14 cellular contexts compared by ENCODE assay signal in the genomic region with DNA sequence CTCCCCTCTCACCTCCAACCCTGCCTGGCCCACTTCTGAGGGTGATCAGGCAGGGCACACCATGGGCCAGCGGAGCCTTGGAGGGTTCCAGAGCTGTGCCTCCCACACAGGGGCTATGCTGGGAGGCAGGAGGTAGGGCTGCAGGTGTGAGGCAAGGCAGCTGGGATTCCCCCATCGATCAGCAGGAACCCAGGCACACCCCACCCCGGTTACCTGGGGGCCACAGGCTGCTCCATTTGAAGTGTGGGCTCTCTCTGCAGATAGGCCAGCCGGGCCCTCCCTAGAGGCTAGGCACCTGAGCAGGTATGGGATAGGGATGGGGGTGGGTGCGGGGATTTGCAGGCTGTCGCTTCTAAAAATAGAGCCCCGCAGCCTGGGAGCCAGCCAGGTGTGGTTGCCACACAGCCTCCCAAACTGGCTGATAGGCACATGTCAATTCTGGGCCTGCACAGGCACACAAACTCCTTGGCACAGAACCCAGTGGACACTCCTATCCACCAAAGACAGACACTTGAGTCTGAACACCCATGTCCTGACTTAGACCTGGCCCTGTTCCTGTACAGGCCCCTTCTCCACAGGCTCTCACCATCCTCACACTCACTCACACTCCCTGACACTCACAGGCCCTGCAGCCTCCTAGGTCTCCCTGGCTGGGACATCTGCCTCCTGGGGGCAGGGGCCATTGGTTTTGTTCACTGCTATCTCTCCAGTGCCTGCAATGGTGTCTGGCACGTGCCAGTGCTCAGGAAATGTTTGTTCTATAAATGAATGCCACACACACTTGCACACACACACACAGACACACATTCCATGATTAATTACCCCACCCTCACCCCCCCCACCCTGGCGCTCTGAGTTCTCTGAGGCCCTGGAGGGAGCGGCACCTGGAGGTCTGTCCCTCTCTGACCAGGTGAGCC.
A peak's percentile ranks its signal among the peaks of the same experiment; 100 is the strongest.
DNase-seq lines count a peak whose midpoint lies in the region; ATAC-seq and TF ChIP-seq lines count a peak whose summit lies in the region.
"Had no signal": no experiment of that assay in that cellular context is flagged by ENCODE, and none has a peak within 500 bp of the region (broad histone marks: within the 10 kb centered on the region; RNA-seq: fewer than 3 reads in every experiment).

No MANE protein-coding gene starts in this region.

- WGBS in right lobe of liver (ENCODE audit: insufficient coverage, low coverage, low lambda C conversion rate, missing lambda C conversion rate), result 0% methylated on average over 1 of the region's 10 CpGs
- WGBS in thymus, result 69% methylated on average over 10 of the region's 10 CpGs

- H3K4me1 ChIP-seq in right lobe of liver, result peaks cover 0 to 50% (median 23%) of the 10 kb centered on the region in 4 donors
- H3K4me1 ChIP-seq in thymus (ENCODE audit: control insufficient read depth, insufficient read depth, low read length), result peaks cover 53% of the 10 kb centered on the region
- H3K4me1 ChIP-seq in foreskin keratinocyte, result peaks cover 7% of the 10 kb centered on the region

- no peak for TF ChIP-seq CTCF in right lobe of liver (IDR thresholded peaks at IDR 0.05)
- no peak for TF ChIP-seq CTCF in foreskin keratinocyte (conservative IDR thresholded peaks at IDR 0.05)

- no peaks in the 10 kb centered on the region for H3K9me3 Mint-ChIP-seq in activated naive CD8-positive, alpha-beta T cell treated with anti-CD3 and anti-CD28 coated beads, Interleukin-2, amount 10 ng/mL, durations not matched to agents 7 days and 5 days
- H3K9me3 Mint-ChIP-seq in activated naive CD8-positive, alpha-beta T cell treated with anti-CD3 and anti-CD28 coated beads for 36 hours, result no peaks in the 10 kb centered on the region
- no peaks in the 10 kb centered on the region for H3K9me3 Mint-ChIP-seq in activated CD8-positive, alpha-beta T cell treated with anti-CD3 and anti-CD28 coated beads, Interleukin-2, amount 10 ng/mL, durations not matched to agents 7 days and 5 days (ENCODE audit: insufficient read depth)
- H3K9me3 Mint-ChIP-seq: activated B cell treated with CpG ODN at 0.5 μM for 24 hours; activated T-cell treated with anti-CD3 and anti-CD28 coated beads, Interleukin-2, amount 50 U/mL, for 72 hours had no signal

- POLR2A ChIA-PET in activated naive CD8-positive, alpha-beta T cell treated with anti-CD3 and anti-CD28 coated beads, Interleukin-2, amount 10 ng/mL, durations not matched to agents 7 days and 5 days (lab: Charles Lee), result interaction anchor here (1.1 to 28.7 kb wide), 4 partner anchors 17 to 75 kb away, joined by 4 to 585 read pairs (median 28); partner anchors contain the start of gene ZFP36L2
- POLR2A ChIA-PET in activated CD8-positive, alpha-beta T cell treated with anti-CD3 and anti-CD28 coated beads, Interleukin-2, amount 10 ng/mL, durations not matched to agents 7 days and 5 days (lab: Charles Lee), result interaction anchor here (0.9 to 1.3 kb wide), 2 partner anchors 13 to 19 kb away, joined by 3 to 5 read pairs; no protein-coding TSS in a partner anchor

- H3K27me3 ChIP-seq in right lobe of liver (no peaks in the 10 kb centered on the region), thymus (ENCODE audit: control insufficient read depth, insufficient read depth) (no peaks in the 10 kb centered on the region), foreskin keratinocyte (no peaks in the 10 kb centered on the region)

- H3K4me3 ChIP-seq in right lobe of liver (no peak overlapping the region), thymus (ENCODE audit: low read length) (no peak overlapping the region)

- intact Hi-C loops in right lobe of liver (cut with DNase I), result no loop called here

- DNase-seq in activated naive CD8-positive, alpha-beta T cell treated with anti-CD3 and anti-CD28 coated beads, Interleukin-2, amount 10 ng/mL, durations not matched to agents 7 days and 5 days, result no peak
- no peak for DNase-seq in activated naive CD8-positive, alpha-beta T cell treated with anti-CD3 and anti-CD28 coated beads for 36 hours
- DNase-seq in activated CD8-positive, alpha-beta T cell treated with anti-CD3 and anti-CD28 coated beads, Interleukin-2, amount 10 ng/mL, durations not matched to agents 7 days and 5 days, result no peak
- peak in 2 of 3 donors; percentile 76 to 89 for DNase-seq in right lobe of liver
- DNase-seq in mesenteric fat pad (ENCODE audit: low spot score), result no peak
- DNase-seq in C1 segment of cervical spinal cord (lab: John Stamatoyannopoulos, UW), result no peak
- DNase-seq in foreskin keratinocyte, result no peak
- DNase-seq: activated B cell treated with CpG ODN at 0.5 μM for 24 hours; activated T-cell treated with anti-CD3 and anti-CD28 coated beads, Interleukin-2, amount 50 U/mL, for 72 hours; HCEC 1CT; NCI-H1436; NK-92 treated with Interleukin-12 subunit alpha and Interleukin-12 subunit beta, amount 100 ng/mL, for 24 hours; stimulated activated CD4-positive, alpha-beta T cell treated with anti-CD3 and anti-CD28 coated beads, Interleukin-4, amount 100 ng/mL, for 1 hour had no signal

- no peaks in the 10 kb centered on the region for H3K27me3 Mint-ChIP-seq in activated naive CD8-positive, alpha-beta T cell treated with anti-CD3 and anti-CD28 coated beads, Interleukin-2, amount 10 ng/mL, durations not matched to agents 7 days and 5 days
- H3K27me3 Mint-ChIP-seq in activated naive CD8-positive, alpha-beta T cell treated with anti-CD3 and anti-CD28 coated beads for 36 hours, result no peaks in the 10 kb centered on the region
- no peaks in the 10 kb centered on the region for H3K27me3 Mint-ChIP-seq in activated CD8-positive, alpha-beta T cell treated with anti-CD3 and anti-CD28 coated beads, Interleukin-2, amount 10 ng/mL, durations not matched to agents 7 days and 5 days (ENCODE audit: low read depth)
- H3K27me3 Mint-ChIP-seq: activated B cell treated with CpG ODN at 0.5 μM for 24 hours had no signal

- CTCF ChIA-PET in activated CD8-positive, alpha-beta T cell treated with anti-CD3 and anti-CD28 coated beads, Interleukin-2, amount 10 ng/mL, durations not matched to agents 7 days and 5 days (lab: Charles Lee), result interaction anchor here (1.4 kb wide), 1 partner anchor 76 kb away, joined by 4 read pairs; no protein-coding TSS in a partner anchor

- peaks cover 2% of the 10 kb centered on the region for H3K36me3 Mint-ChIP-seq in activated naive CD8-positive, alpha-beta T cell treated with anti-CD3 and anti-CD28 coated beads, Interleukin-2, amount 10 ng/mL, durations not matched to agents 7 days and 5 days
- peaks cover 4% of the 10 kb centered on the region for H3K36me3 Mint-ChIP-seq in activated naive CD8-positive, alpha-beta T cell treated with anti-CD3 and anti-CD28 coated beads for 36 hours
- no peaks in the 10 kb centered on the region for H3K36me3 Mint-ChIP-seq in activated CD8-positive, alpha-beta T cell treated with anti-CD3 and anti-CD28 coated beads, Interleukin-2, amount 10 ng/mL, durations not matched to agents 7 days and 5 days (ENCODE audit: low read depth)

- peaks cover 51% of the 10 kb centered on the region for H3K4me1 Mint-ChIP-seq in activated naive CD8-positive, alpha-beta T cell treated with anti-CD3 and anti-CD28 coated beads, Interleukin-2, amount 10 ng/mL, durations not matched to agents 7 days and 5 days
- peaks cover 57% of the 10 kb centered on the region for H3K4me1 Mint-ChIP-seq in activated naive CD8-positive, alpha-beta T cell treated with anti-CD3 and anti-CD28 coated beads for 36 hours
- H3K4me1 Mint-ChIP-seq in activated CD8-positive, alpha-beta T cell treated with anti-CD3 and anti-CD28 coated beads, Interleukin-2, amount 10 ng/mL, durations not matched to agents 7 days and 5 days (ENCODE audit: low read depth), result peaks cover 75% of the 10 kb centered on the region

- no peaks in the 10 kb centered on the region for H3K36me3 ChIP-seq in right lobe of liver
- H3K36me3 ChIP-seq in thymus (ENCODE audit: control insufficient read depth, insufficient read depth), result no peaks in the 10 kb centered on the region

- ATAC-seq in activated naive CD8-positive, alpha-beta T cell treated with anti-CD3 and anti-CD28 coated beads, Interleukin-2, amount 10 ng/mL, durations not matched to agents 7 days and 5 days (ENCODE audit: low read depth), result no peak
- ATAC-seq in activated CD8-positive, alpha-beta T cell treated with anti-CD3 and anti-CD28 coated beads, Interleukin-2, amount 10 ng/mL, durations not matched to agents 7 days and 5 days, result no peak
- ATAC-seq in right lobe of liver (peak; percentile 41 to 63 (median 48)), foreskin keratinocyte (no peak)
- ATAC-seq: activated T-cell treated with anti-CD3 and anti-CD28 coated beads, Interleukin-2, amount 50 U/mL, for 72 hours had no signal

- no peak for TF ChIP-seq POLR2A in right lobe of liver (IDR thresholded peaks at IDR 0.05)

- H3K9me3 ChIP-seq in right lobe of liver (no peaks in the 10 kb centered on the region), thymus (ENCODE audit: control insufficient read depth) (no peaks in the 10 kb centered on the region)

- H3K27ac ChIP-seq in right lobe of liver, result peak overlapping the region in 2 of 3 donors; percentile 59 to 66
- peak overlapping the region; percentile 21 for H3K27ac ChIP-seq in thymus (ENCODE audit: low read depth)
- H3K27ac ChIP-seq in foreskin keratinocyte, result no peak overlapping the region

- H3K4me3 Mint-ChIP-seq in activated naive CD8-positive, alpha-beta T cell treated with anti-CD3 and anti-CD28 coated beads, Interleukin-2, amount 10 ng/mL, durations not matched to agents 7 days and 5 days, result no peak overlapping the region
- no peak overlapping the region for H3K4me3 Mint-ChIP-seq in activated naive CD8-positive, alpha-beta T cell treated with anti-CD3 and anti-CD28 coated beads for 36 hours
- H3K4me3 Mint-ChIP-seq in activated CD8-positive, alpha-beta T cell treated with anti-CD3 and anti-CD28 coated beads, Interleukin-2, amount 10 ng/mL, durations not matched to agents 7 days and 5 days, result no peak overlapping the region
- H3K4me3 Mint-ChIP-seq: activated B cell treated with CpG ODN at 0.5 μM for 24 hours had no signal

- peak overlapping the region; percentile 75 for H3K27ac Mint-ChIP-seq in activated naive CD8-positive, alpha-beta T cell treated with anti-CD3 and anti-CD28 coated beads, Interleukin-2, amount 10 ng/mL, durations not matched to agents 7 days and 5 days
- H3K27ac Mint-ChIP-seq in activated naive CD8-positive, alpha-beta T cell treated with anti-CD3 and anti-CD28 coated beads for 36 hours, result no peak overlapping the region
- H3K27ac Mint-ChIP-seq in activated CD8-positive, alpha-beta T cell treated with anti-CD3 and anti-CD28 coated beads, Interleukin-2, amount 10 ng/mL, durations not matched to agents 7 days and 5 days, result peak overlapping the region; percentile 55
- H3K27ac Mint-ChIP-seq: activated B cell treated with CpG ODN at 0.5 μM for 24 hours; activated T-cell treated with anti-CD3 and anti-CD28 coated beads, Interleukin-2, amount 50 U/mL, for 72 hours had no signal

Comparison
In these comparisons a context has a peak if more than half of its experiments do, and no peak if none do; other contexts are left out.
1. ATAC-seq: peak in right lobe of liver (4 of 4); none in activated naive CD8-positive, alpha-beta T cell treated with anti-CD3 and anti-CD28 coated beads, Interleukin-2, amount 10 ng/mL, durations not matched to agents 7 days and 5 days (single experiment), activated CD8-positive, alpha-beta T cell treated with anti-CD3 and anti-CD28 coated beads, Interleukin-2, amount 10 ng/mL, durations not matched to agents 7 days and 5 days (single experiment) and foreskin keratinocyte (single experiment).
2. DNase-seq: peak in right lobe of liver (2 of 3); none in activated naive CD8-positive, alpha-beta T cell treated with anti-CD3 and anti-CD28 coated beads, Interleukin-2, amount 10 ng/mL, durations not matched to agents 7 days and 5 days (single experiment), activated naive CD8-positive, alpha-beta T cell treated with anti-CD3 and anti-CD28 coated beads for 36 hours (single experiment), activated CD8-positive, alpha-beta T cell treated with anti-CD3 and anti-CD28 coated beads, Interleukin-2, amount 10 ng/mL, durations not matched to agents 7 days and 5 days (single experiment), mesenteric fat pad (single experiment), C1 segment of cervical spinal cord (0 of 14) and foreskin keratinocyte (0 of 2).